In genomic region chr1:10216148-10216749, GRCh38 we compare ENCODE assay signal across 12 cellular contexts. TPM values are rescaled to one million over a fixed set of nuclear protein-coding genes. Genes with fewer than 3 reads are reported as not detected.
DNase-seq lines count a peak whose midpoint lies in the region; ATAC-seq and TF ChIP-seq lines count a peak whose summit lies in the region.
"Had no signal": no experiment of that assay in that cellular context is flagged by ENCODE, and none has a peak within 500 bp of the region (broad histone marks: within the 10 kb centered on the region; RNA-seq: fewer than 3 reads in every experiment).

No MANE protein-coding gene starts in this region.

- peaks cover 4% of the 10 kb centered on the region for H4K20me1 ChIP-seq in fibroblast of lung (ENCODE audit: control insufficient read depth, extremely low read depth, insufficient read depth, low read length)

- no peaks in the 10 kb centered on the region for H3K36me3 Mint-ChIP-seq in T-cell

- peaks cover 2% of the 10 kb centered on the region for H3K4me1 ChIP-seq in fibroblast of lung (ENCODE audit: control insufficient read depth, extremely low read depth, insufficient read depth, low read length)
- H3K4me1 ChIP-seq in spleen: peaks cover 0 to 87% (median 54%) of the 10 kb centered on the region in 6 donors

- TF ChIP-seq POLR2A in spleen (IDR thresholded peaks at IDR 0.05): no peak

- in situ Hi-C loops in KBM-7 (cut with MboI; ENCODE audit: low pct_unique_long_range_greater_than_20kb, low sequenced_read_pairs): no loop called here

- peak overlapping the region in 1 of 2 donors; percentile 30 for H3K27ac Mint-ChIP-seq in T-cell

- H3K27ac ChIP-seq in fibroblast of lung (ENCODE audit: insufficient read depth, low read length) (no peak overlapping the region), spleen (peak overlapping the region in 6 of 8 donors; percentile 1 to 66 (median 46))

- ATAC-seq in activated CD4-positive, CD25-positive, alpha-beta regulatory T cell treated with anti-CD3 and anti-CD28 coated beads, Interleukin-2, amount 50 U/mL, for 24 hours: peak; percentile 15 to 41
- ATAC-seq in T-cell (replicated peaks in 1 of 4): no peak
- ATAC-seq: SK-N-SH treated with all-trans-retinoic acid at 6 μM for 48 hours had no signal

- TF ChIP-seq CTCF in fibroblast of lung (conservative IDR thresholded peaks at IDR 0.05 in 1 of 2, IDR thresholded peaks at IDR 0.05 in 1 of 2; ENCODE audit: low read depth in 1 of 2, low read length in 2 of 2): no peak
- TF ChIP-seq CTCF in spleen (IDR thresholded peaks at IDR 0.05 in 8 of 11, conservative IDR thresholded peaks at IDR 0.05 in 3 of 11): no peak

- no peaks in the 10 kb centered on the region for H3K36me3 ChIP-seq in fibroblast of lung (ENCODE audit: control insufficient read depth, insufficient read depth, low read length)
- H3K36me3 ChIP-seq in spleen: no peaks in the 10 kb centered on the region

- H3K4me1 Mint-ChIP-seq in T-cell: peaks cover 32 to 42% (median 40%) of the 10 kb centered on the region in 3 donors

- no peaks in the 10 kb centered on the region for H3K27me3 Mint-ChIP-seq in T-cell

- H3K79me2 ChIP-seq in fibroblast of lung (ENCODE audit: control insufficient read depth, insufficient read depth, low read length): peaks cover 79% of the 10 kb centered on the region

- H3K27me3 ChIP-seq in fibroblast of lung (ENCODE audit: control insufficient read depth, insufficient read depth, low read length) (no peaks in the 10 kb centered on the region), spleen (replicated peaks in 1 of 7) (no peaks in the 10 kb centered on the region)

- intact Hi-C loops in spleen (cut with DNase I; ENCODE audit: low total_unique reads): no loop called here

- no peak overlapping the region for H2AFZ ChIP-seq in fibroblast of lung (ENCODE audit: low read length)

- H3K4me3 ChIP-seq in fibroblast of lung (replicated peaks in 1 of 4; ENCODE audit: control extremely low read depth in 1 of 4, insufficient read depth in 1 of 4, low read depth in 3 of 4, low read length in 4 of 4) (peak overlapping the region in 1 of 4 experiments; percentile 6), spleen (peak overlapping the region in 2 of 8 donors; percentile 10 to 13)

- H3K9ac ChIP-seq in fibroblast of lung (ENCODE audit: insufficient read depth, low read length): no peak overlapping the region

- peak overlapping the region in 2 of 3 donors; percentile 4 to 70 for H3K4me3 Mint-ChIP-seq in T-cell

- H3K4me2 ChIP-seq in fibroblast of lung (ENCODE audit: extremely low read depth, insufficient read depth, low read length): peak overlapping the region; percentile 30

- WGBS in spleen, 5 donors: 30 to 56% (median 46%) methylated on average over 7 of the region's 7 CpGs

- no peaks in the 10 kb centered on the region for H3K9me3 Mint-ChIP-seq in T-cell

- CTCF ChIA-PET in T-cell (lab: Charles Lee): interaction anchor here in 1 of 2 donors (0.6 kb wide), 1 partner anchor 589 kb away, joined by 4 read pairs; no protein-coding TSS in a partner anchor

- H3K9me3 ChIP-seq in fibroblast of lung (ENCODE audit: control insufficient read depth, insufficient read depth, low read depth, low read length): no peaks in the 10 kb centered on the region
- no peaks in the 10 kb centered on the region for H3K9me3 ChIP-seq in spleen

- no peak for DNase-seq in activated CD4-positive, CD25-positive, alpha-beta regulatory T cell (lab: John Stamatoyannopoulos, UW)
- DNase-seq in T-cell (no peak), fibroblast of lung (ENCODE audit: low read depth in 2 of 2) (no peak), spleen (no peak), NCI-H1436 treated with DMSO at 0.1 percent for 48 hours (lab: John Stamatoyannopoulos, UW) (no peak), KBM-7 (no peak), HK-2 (ENCODE audit: unreplicated experiment) (no peak)
- DNase-seq: activated CD8-positive, alpha-beta memory T cell treated with anti-CD3 and anti-CD28 coated beads for 24 hours; glutamatergic neuron; NCI-H526 treated with DMSO at 0.1 percent for 48 hours had no signal

- POLR2A ChIA-PET in T-cell (lab: Charles Lee): no interaction called here

RNA-seq across cellular contexts. Expression of gene KIF1B, which starts 5.9 kb away (rescaled TPM):
- total RNA-seq in T-cell (10 to 100 TPM; 10.3 to 15.3 (median 13.8) TPM), fibroblast of lung (19.5 and 34.3 TPM in 2 replicates), spleen (10 to 100 TPM; 29.9 to 53.5 (median 37.4) TPM)
- polyA plus RNA-seq in fibroblast of lung (23.4 and 23.6 TPM in 2 replicates), spleen (1 to 10 TPM; 1.6 to 4.8 (median 2.4) TPM)
- 18.7 and 23.8 TPM in 2 replicates for polyA plus RNA-seq in fibroblast of lung (2012)
- 15.9 and 51.1 TPM in 2 replicates for polyA minus RNA-seq in fibroblast of lung (ENCODE audit: low replicate concordance)

Comparison
In these comparisons a context has a peak if more than half of its experiments do, and no peak if none do; other contexts are left out.
1. ATAC-seq: peak in activated CD4-positive, CD25-positive, alpha-beta regulatory T cell treated with anti-CD3 and anti-CD28 coated beads, Interleukin-2, amount 50 U/mL, for 24 hours (2 of 2); none in T-cell (0 of 4).